Comparison of ENCODE assay signal across 20 cellular contexts in genomic region chr2:233789554-233789953, GRCh38. TPM values are rescaled to one million over a fixed set of nuclear protein-coding genes. Genes with fewer than 3 reads are reported as not detected.
DNase-seq lines count a peak whose midpoint lies in the region; ATAC-seq and TF ChIP-seq lines count a peak whose summit lies in the region.
"Had no signal": no experiment of that assay in that cellular context is flagged by ENCODE, and none has a peak within 500 bp of the region (broad histone marks: within the 10 kb centered on the region; RNA-seq: fewer than 3 reads in every experiment).

No MANE protein-coding gene starts in this region.

- no peak overlapping the region for H3K9ac ChIP-seq in H9 (ENCODE audit: extremely low read depth, insufficient read length, low read length)

- H2BK12ac ChIP-seq in H9 (ENCODE audit: insufficient read length, low read depth, low read length) = no peak overlapping the region

- no peak overlapping the region for H4K5ac ChIP-seq in H9 (ENCODE audit: insufficient read length, low read depth, low read length)

- intact Hi-C loops in spleen (cut with DNase I; ENCODE audit: low total_unique reads) = no loop called here

- DNase-seq in activated CD4-positive, CD25-positive, alpha-beta regulatory T cell treated with anti-CD3 and anti-CD28 coated beads, Interleukin-2, amount 50 U/mL, for 72 hours = peak; percentile 6
- no peak for DNase-seq in activated CD4-positive, CD25-positive, alpha-beta regulatory T cell (lab: John Stamatoyannopoulos, UW)
- DNase-seq in H9 = peak; percentile 23
- DNase-seq in endothelial cell (ENCODE audit: low spot score) = no peak
- peak; percentile 50 for DNase-seq in spleen
- no peak for DNase-seq in glomerular visceral epithelial cell (ENCODE audit: extremely low spot score)
- DNase-seq in NCI-H1694 treated with DMSO at 0.1 percent for 48 hours (lab: John Stamatoyannopoulos, UW) = no peak
- DNase-seq: CD8-positive, alpha-beta T cell; COR-L47; DMS153; DMS79 treated with DMSO at 0.1 percent for 48 hours; EL had no signal

- no peak for TF ChIP-seq POLR2A in spleen (IDR thresholded peaks at IDR 0.05)

- H2AFZ ChIP-seq in H9 (ENCODE audit: low read length) = no peak overlapping the region
- H2AFZ ChIP-seq: GM23338 had no signal

- H3K23me2 ChIP-seq in H9 (ENCODE audit: insufficient read length, low read depth, low read length, poor library complexity, severe bottlenecking) = no peaks in the 10 kb centered on the region

- no peaks in the 10 kb centered on the region for H3K27me3 ChIP-seq in H9 (ENCODE audit: insufficient read depth, low read length)
- peaks cover 0 to 28% (median 0%) of the 10 kb centered on the region in 7 donors for H3K27me3 ChIP-seq in spleen (replicated peaks in 1 of 7)

- H3K9me3 Mint-ChIP-seq in H9 (peaks cover 3 to 5% of the 10 kb centered on the region in 2 experiments; a peak in 2 of 5 replicates), endothelial cell (ENCODE audit: unreplicated experiment) (no peaks in the 10 kb centered on the region)
- H3K9me3 Mint-ChIP-seq: CD8-positive, alpha-beta T cell had no signal

- no peaks in the 10 kb centered on the region for H3K36me3 ChIP-seq in spleen

- no peaks in the 10 kb centered on the region for H3K79me2 ChIP-seq in H9 (ENCODE audit: insufficient read depth, low read length)

- H3K27me3 Mint-ChIP-seq in H9 (ENCODE audit: low read depth) (peaks cover 10% of the 10 kb centered on the region), endothelial cell (ENCODE audit: unreplicated experiment) (peaks cover 8% of the 10 kb centered on the region)

- no peak overlapping the region for H3K4ac ChIP-seq in H9 (ENCODE audit: low read depth, low read length)

- H3K4me1 ChIP-seq in H9 (ENCODE audit: insufficient read depth, low read length) (no peaks in the 10 kb centered on the region), spleen (no peaks in the 10 kb centered on the region)

- ATAC-seq in HG02870 (IDR thresholded peaks at IDR 0.05; ENCODE audit: unreplicated experiment) = no peak
- ATAC-seq: CD8-positive, alpha-beta T cell; GM23338 had no signal

- H2BK5ac ChIP-seq in H9 (ENCODE audit: insufficient read length, low read length) = no peak overlapping the region

- no peaks in the 10 kb centered on the region for H3K79me1 ChIP-seq in H9 (ENCODE audit: insufficient read depth, low read depth, low read length, poor library complexity, severe bottlenecking)

- H3K4me3 Mint-ChIP-seq in H9 (no peak overlapping the region), endothelial cell (ENCODE audit: unreplicated experiment) (peak overlapping the region; percentile 13)
- H3K4me3 Mint-ChIP-seq: CD8-positive, alpha-beta T cell; GM23338 had no signal

- TF ChIP-seq CTCF in H9 (conservative IDR thresholded peaks at IDR 0.05) (no peak), endothelial cell (IDR thresholded peaks at IDR 0.05; ENCODE audit: unreplicated experiment) (no peak), spleen (IDR thresholded peaks at IDR 0.05 in 8 of 11, conservative IDR thresholded peaks at IDR 0.05 in 3 of 11) (no peak)

- H3T11ph ChIP-seq in H9 (ENCODE audit: low read length) = no peak overlapping the region

- H4K20me1 ChIP-seq in H9 (ENCODE audit: control insufficient read depth, insufficient read depth, insufficient read length) = no peaks in the 10 kb centered on the region

- no peaks in the 10 kb centered on the region for H3K4me1 Mint-ChIP-seq in H9
- H3K4me1 Mint-ChIP-seq in endothelial cell (ENCODE audit: unreplicated experiment) = no peaks in the 10 kb centered on the region
- H3K4me1 Mint-ChIP-seq: CD14-positive monocyte, GM23338 had no signal

- no peak overlapping the region for H3K4me2 ChIP-seq in H9 (ENCODE audit: insufficient read depth, insufficient read length, low read length)
- H3K4me2 ChIP-seq: GM23338 had no signal

- no peak overlapping the region for H4K8ac ChIP-seq in H9 (replicated peaks; ENCODE audit: insufficient read length, low read depth, low read length)

- H3K27ac Mint-ChIP-seq in H9 (no peak overlapping the region), endothelial cell (ENCODE audit: unreplicated experiment) (no peak overlapping the region)
- H3K27ac Mint-ChIP-seq: CD8-positive, alpha-beta T cell; GM23338 had no signal

- no peak overlapping the region for H3K56ac ChIP-seq in H9 (ENCODE audit: insufficient read length, low read depth, low read length)

- no peak overlapping the region for H2BK15ac ChIP-seq in H9 (ENCODE audit: low read depth, low read length)

- no peak overlapping the region for H3K4me3 ChIP-seq in spleen
- H3K4me3 ChIP-seq: GM23338 had no signal

- H4K91ac ChIP-seq in H9 (ENCODE audit: insufficient read length, low read depth, low read length) = no peak overlapping the region

- no peak overlapping the region for H3K23ac ChIP-seq in H9 (ENCODE audit: insufficient read length, low read depth, low read length)

- no peak overlapping the region for H2BK120ac ChIP-seq in H9 (ENCODE audit: low read depth, low read length, poor library complexity, severe bottlenecking)

- H3K14ac ChIP-seq in H9 (ENCODE audit: insufficient read depth, low read length) = no peak overlapping the region; the same call in 1 of the 2 replicates

- no peak overlapping the region for H2AK5ac ChIP-seq in H9 (ENCODE audit: insufficient read length, low read length)

- no peaks in the 10 kb centered on the region for H3K9me3 ChIP-seq in H9 (ENCODE audit: control insufficient read depth, low read depth, low read length)
- no peaks in the 10 kb centered on the region for H3K9me3 ChIP-seq in spleen

- H3K27ac ChIP-seq in H9 (ENCODE audit: insufficient read length, low read depth, low read length) (no peak overlapping the region), spleen (no peak overlapping the region)
- H3K27ac ChIP-seq: 22Rv1 had no signal

- no CpG with 5 or more reads among the region's 7 CpGs for WGBS in H9 (ENCODE audit: extremely low coverage, insufficient read length, low lambda C conversion rate)
- WGBS in spleen, 5 donors = 82 to 95% (median 90%) methylated on average over 6 to 7 of the region's 7 CpGs

- H2BK20ac ChIP-seq in H9 (ENCODE audit: low read depth, low read length, poor library complexity, severe bottlenecking) = no peak overlapping the region

- no peaks in the 10 kb centered on the region; a peak in 1 of 7 replicates for H3K36me3 Mint-ChIP-seq in H9 (ENCODE audit: insufficient read depth in 1 of 3, low read depth in 3 of 3)
- H3K36me3 Mint-ChIP-seq in endothelial cell (ENCODE audit: low read depth, unreplicated experiment) = peaks cover 17% of the 10 kb centered on the region
- H3K36me3 Mint-ChIP-seq: CD14-positive monocyte; CD8-positive, alpha-beta T cell had no signal

- no peak overlapping the region for H3K18ac ChIP-seq in H9 (ENCODE audit: insufficient read length, low read depth, low read length)

RNA-seq across cellular contexts. Expression of gene MROH2A, which starts 11.4 kb away (rescaled TPM):
- not detected in 2 replicates for total RNA-seq in H9 (2021)
- total RNA-seq in endothelial cell (ENCODE audit: unreplicated experiment) = 0.31 TPM
- under 1 TPM in 2 of 7 donors, not detected in 5; 0.27 to 0.43 TPM for total RNA-seq in spleen
- polyA plus RNA-seq in spleen = 1 to 10 TPM in 1 of 3 donors, not detected in 2; 1.5 TPM
- total RNA-seq: CD8-positive, alpha-beta T cell; GM23338; H7; HT1080 had no signal
- polyA plus RNA-seq: BJ, CD14-positive monocyte, GM23338 had no signal

RNA-seq across cellular contexts. Expression of gene UGT1A1, which starts 29.5 kb away (rescaled TPM):
- total RNA-seq in H9 (2021) (not detected in 2 replicates), endothelial cell (ENCODE audit: unreplicated experiment) (not detected), spleen (not detected)
- not detected for polyA plus RNA-seq in spleen
- total RNA-seq: A673; CD8-positive, alpha-beta T cell; GM23338; H7; HT1080 had no signal
- polyA plus RNA-seq: BJ, CD14-positive monocyte, GM23338 had no signal

Comparison
In these comparisons a context has a peak if more than half of its experiments do, and no peak if none do; other contexts are left out.
1. DNase-seq: peak in activated CD4-positive, CD25-positive, alpha-beta regulatory T cell treated with anti-CD3 and anti-CD28 coated beads, Interleukin-2, amount 50 U/mL, for 72 hours (single experiment), H9 (single experiment) and spleen (single experiment); none in activated CD4-positive, CD25-positive, alpha-beta regulatory T cell (0 of 4), endothelial cell (single experiment), glomerular visceral epithelial cell (single experiment) and NCI-H1694 treated with DMSO at 0.1 percent for 48 hours (single experiment).